Comparison of ENCODE assay signal across 32 cellular contexts in genomic region chr12:26771861-26772260, GRCh38.
"Had no signal": no experiment of that assay in that cellular context is flagged by ENCODE, and none has a peak within 500 bp of the region (broad histone marks: within the 10 kb centered on the region; RNA-seq: fewer than 3 reads in every experiment).

No MANE protein-coding gene starts in this region.

- H3K4me1 ChIP-seq: breast epithelium had no signal

- ATAC-seq: activated naive CD4-positive, alpha-beta T cell treated with anti-CD3 and anti-CD28 coated beads, Interleukin-2, amount 50 U/mL, for 72 hours; activated naive CD8-positive, alpha-beta T cell treated with anti-CD3 and anti-CD28 coated beads, Interleukin-2, amount 50 U/mL, for 24 hours; activated T-cell treated with anti-CD3 and anti-CD28 coated beads, Interleukin-2, amount 50 U/mL, for 4 hours; activated T-cell treated with anti-CD3 and anti-CD28 coated beads, Interleukin-2, amount 50 U/mL, for 72 hours; activated T-helper 17 cell treated with anti-CD3 and anti-CD28 coated beads, Interleukin-2, amount 50 U/mL, for 72 hours; body of pancreas had no signal

- H3K36me3 ChIP-seq: adrenal gland, ascending aorta, brain microvascular endothelial cell, breast epithelium, cardiac muscle cell had no signal

- H3K27me3 ChIP-seq: adrenal gland, ascending aorta, body of pancreas, brain microvascular endothelial cell, breast epithelium, cardiac muscle cell had no signal

- DNase-seq: activated effector memory CD4-positive, alpha-beta T cell treated with anti-CD3 and anti-CD28 coated beads, Interleukin-2, amount 50 U/mL, for 16 hours; activated effector memory CD4-positive, alpha-beta T cell treated with Interleukin-2 at 50 U/mL for 16 hours; activated gamma-delta T cell; activated gamma-delta T cell treated with Interleukin-2 at 50 U/mL for 16 hours; activated naive CD4-positive, alpha-beta T cell; activated naive CD4-positive, alpha-beta T cell treated with anti-CD3 and anti-CD28 coated beads for 36 hours; activated naive CD4-positive, alpha-beta T cell treated with anti-CD3 and anti-CD28 coated beads, Interleukin-2, amount 10 ng/mL, durations not matched to agents 7 days and 5 days; activated naive CD4-positive, alpha-beta T cell treated with anti-CD3 and anti-CD28 coated beads, Interleukin-2, amount 50 U/mL, for 16 hours; activated naive CD4-positive, alpha-beta T cell treated with Interleukin-2 at 50 U/mL for 16 hours; activated naive CD8-positive, alpha-beta T cell treated with anti-CD3 and anti-CD28 coated beads for 36 hours; activated naive CD8-positive, alpha-beta T cell treated with anti-CD3 and anti-CD28 coated beads, Interleukin-2, amount 10 ng/mL, durations not matched to agents 7 days and 5 days; activated naive CD8-positive, alpha-beta T cell treated with anti-CD3 and anti-CD28 coated beads, Interleukin-2, amount 50 U/mL, for 24 hours; activated T-cell treated with anti-CD3 and anti-CD28 coated beads, Interleukin-2, amount 50 U/mL, for 1 hour; activated T-cell treated with anti-CD3 and anti-CD28 coated beads, Interleukin-2, amount 50 U/mL, for 24 hours; activated T-cell treated with anti-CD3 and anti-CD28 coated beads, Interleukin-2, amount 50 U/mL, for 4 hours; activated T-cell treated with anti-CD3 and anti-CD28 coated beads, Interleukin-2, amount 50 U/mL, for 48 hours; activated T-cell treated with anti-CD3 and anti-CD28 coated beads, Interleukin-2, amount 50 U/mL, for 72 hours; adrenal gland; amniotic stem cell; amygdala; anterior cingulate cortex; aorta; body of pancreas; brain microvascular endothelial cell; caudate nucleus; central memory CD4-positive, alpha-beta T cell; cerebellar nuclear complex had no signal

- H3K4me3 ChIP-seq: adrenal gland, ascending aorta, body of pancreas, breast epithelium, cardiac muscle cell had no signal

- H3K9me3 ChIP-seq: adrenal gland, body of pancreas had no signal

- H3K27ac ChIP-seq: adrenal gland, ascending aorta, body of pancreas, brain microvascular endothelial cell, breast epithelium, cardiac muscle cell had no signal
